1 cellular context compared by ENCODE assay signal in the genomic region with DNA sequence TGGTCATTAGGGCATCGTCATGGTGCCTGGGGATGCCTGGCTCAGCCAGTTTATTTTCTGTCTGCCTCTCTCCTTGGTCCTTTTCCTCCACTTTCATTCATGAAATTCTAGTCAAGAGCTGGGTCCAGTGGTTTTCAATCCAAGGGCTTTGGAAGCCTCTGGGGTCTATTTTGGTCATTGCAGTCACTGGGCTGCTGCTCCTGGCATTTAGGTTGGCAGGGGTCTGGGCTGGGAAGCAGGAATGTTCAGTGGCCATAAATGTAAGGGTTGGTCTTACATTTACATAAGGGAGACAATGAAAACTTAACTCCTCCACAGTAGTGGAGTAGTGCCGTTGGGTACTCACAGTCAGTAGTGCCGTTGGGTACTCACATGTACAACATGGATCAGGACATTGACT.
TF ChIP-seq lines count a peak whose summit lies in the region.

No MANE protein-coding gene starts in this region.

TF ChIP-seq in GM23338, 12 proteins besides CTCF, POLR2A, EP300 and RAD21 (continued from another document):
- TF ChIP-seq, protein P1, sequence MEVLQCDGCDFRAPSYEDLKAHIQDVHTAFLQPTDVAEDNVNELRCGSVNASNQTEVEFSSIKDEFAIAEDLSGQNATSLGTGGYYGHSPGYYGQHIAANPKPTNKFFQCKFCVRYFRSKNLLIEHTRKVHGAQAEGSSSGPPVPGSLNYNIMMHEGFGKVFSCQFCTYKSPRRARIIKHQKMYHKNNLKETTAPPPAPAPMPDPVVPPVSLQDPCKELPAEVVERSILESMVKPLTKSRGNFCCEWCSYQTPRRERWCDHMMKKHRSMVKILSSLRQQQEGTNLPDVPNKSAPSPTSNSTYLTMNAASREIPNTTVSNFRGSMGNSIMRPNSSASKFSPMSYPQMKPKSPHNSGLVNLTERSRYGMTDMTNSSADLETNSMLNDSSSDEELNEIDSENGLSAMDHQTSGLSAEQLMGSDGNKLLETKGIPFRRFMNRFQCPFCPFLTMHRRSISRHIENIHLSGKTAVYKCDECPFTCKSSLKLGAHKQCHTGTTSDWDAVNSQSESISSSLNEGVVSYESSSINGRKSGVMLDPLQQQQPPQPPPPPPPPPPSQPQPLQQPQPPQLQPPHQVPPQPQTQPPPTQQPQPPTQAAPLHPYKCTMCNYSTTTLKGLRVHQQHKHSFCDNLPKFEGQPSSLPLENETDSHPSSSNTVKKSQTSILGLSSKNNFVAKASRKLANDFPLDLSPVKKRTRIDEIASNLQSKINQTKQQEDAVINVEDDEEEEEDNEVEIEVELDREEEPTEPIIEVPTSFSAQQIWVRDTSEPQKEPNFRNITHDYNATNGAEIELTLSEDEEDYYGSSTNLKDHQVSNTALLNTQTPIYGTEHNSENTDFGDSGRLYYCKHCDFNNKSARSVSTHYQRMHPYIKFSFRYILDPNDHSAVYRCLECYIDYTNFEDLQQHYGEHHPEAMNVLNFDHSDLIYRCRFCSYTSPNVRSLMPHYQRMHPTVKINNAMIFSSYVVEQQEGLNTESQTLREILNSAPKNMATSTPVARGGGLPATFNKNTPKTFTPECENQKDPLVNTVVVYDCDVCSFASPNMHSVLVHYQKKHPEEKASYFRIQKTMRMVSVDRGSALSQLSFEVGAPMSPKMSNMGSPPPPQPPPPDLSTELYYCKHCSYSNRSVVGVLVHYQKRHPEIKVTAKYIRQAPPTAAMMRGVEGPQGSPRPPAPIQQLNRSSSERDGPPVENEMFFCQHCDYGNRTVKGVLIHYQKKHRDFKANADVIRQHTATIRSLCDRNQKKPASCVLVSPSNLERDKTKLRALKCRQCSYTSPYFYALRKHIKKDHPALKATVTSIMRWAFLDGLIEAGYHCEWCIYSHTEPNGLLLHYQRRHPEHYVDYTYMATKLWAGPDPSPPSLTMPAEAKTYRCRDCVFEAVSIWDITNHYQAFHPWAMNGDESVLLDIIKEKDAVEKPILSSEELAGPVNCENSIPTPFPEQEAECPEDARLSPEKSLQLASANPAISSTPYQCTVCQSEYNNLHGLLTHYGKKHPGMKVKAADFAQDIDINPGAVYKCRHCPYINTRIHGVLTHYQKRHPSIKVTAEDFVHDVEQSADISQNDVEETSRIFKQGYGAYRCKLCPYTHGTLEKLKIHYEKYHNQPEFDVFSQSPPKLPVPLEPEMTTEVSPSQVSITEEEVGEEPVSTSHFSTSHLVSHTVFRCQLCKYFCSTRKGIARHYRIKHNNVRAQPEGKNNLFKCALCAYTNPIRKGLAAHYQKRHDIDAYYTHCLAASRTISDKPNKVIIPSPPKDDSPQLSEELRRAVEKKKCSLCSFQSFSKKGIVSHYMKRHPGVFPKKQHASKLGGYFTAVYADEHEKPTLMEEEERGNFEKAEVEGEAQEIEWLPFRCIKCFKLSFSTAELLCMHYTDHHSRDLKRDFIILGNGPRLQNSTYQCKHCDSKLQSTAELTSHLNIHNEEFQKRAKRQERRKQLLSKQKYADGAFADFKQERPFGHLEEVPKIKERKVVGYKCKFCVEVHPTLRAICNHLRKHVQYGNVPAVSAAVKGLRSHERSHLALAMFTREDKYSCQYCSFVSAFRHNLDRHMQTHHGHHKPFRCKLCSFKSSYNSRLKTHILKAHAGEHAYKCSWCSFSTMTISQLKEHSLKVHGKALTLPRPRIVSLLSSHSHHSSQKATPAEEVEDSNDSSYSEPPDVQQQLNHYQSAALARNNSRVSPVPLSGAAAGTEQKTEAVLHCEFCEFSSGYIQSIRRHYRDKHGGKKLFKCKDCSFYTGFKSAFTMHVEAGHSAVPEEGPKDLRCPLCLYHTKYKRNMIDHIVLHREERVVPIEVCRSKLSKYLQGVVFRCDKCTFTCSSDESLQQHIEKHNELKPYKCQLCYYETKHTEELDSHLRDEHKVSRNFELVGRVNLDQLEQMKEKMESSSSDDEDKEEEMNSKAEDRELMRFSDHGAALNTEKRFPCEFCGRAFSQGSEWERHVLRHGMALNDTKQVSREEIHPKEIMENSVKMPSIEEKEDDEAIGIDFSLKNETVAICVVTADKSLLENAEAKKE (CRISPR knock-in tag; IDR thresholded peaks at IDR 0.05), result no peak
- TF ChIP-seq NANOG (IDR thresholded peaks at IDR 0.05; ENCODE audit: borderline replicate concordance), result no peak
TF ChIP-seq in GM23338: peak in this region for 0.
